ENCODE assay signal across 12 cellular contexts in the genomic region with DNA sequence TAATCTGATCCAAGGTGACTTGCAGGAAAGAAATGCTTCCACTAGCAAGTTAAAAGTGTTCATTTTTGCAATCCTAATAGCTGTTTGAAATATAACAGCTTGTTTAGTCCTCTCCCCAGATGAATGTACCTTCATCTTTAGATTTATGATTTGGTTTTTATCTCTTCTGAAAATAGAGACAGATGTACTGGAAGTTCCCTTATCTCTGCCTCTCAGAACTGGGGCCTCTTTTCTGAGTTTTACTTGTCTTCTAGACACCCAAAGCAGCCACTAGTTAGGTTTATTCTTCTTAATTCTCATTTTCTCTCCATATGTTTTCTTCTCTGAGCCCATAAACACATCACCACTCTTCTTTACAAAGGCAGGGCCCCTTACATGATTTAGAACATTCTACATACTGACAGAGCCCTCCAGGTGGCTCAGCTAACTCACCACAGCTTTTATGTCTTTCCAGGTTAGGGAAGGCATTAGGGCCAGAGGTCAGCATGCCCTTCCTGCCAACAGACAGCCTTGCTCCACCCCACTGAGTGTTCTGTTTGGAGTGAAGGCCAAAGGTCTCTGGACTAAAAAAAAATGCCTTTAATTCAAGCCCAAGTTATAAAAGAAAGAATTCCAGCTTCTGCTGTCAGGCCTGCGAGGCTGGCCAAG.
A peak's percentile ranks its signal among the peaks of the same experiment; 100 is the strongest.
DNase-seq lines count a peak whose midpoint lies in the region; ATAC-seq and TF ChIP-seq lines count a peak whose summit lies in the region.
"Had no signal": no experiment of that assay in that cellular context is flagged by ENCODE, and none has a peak within 500 bp of the region (broad histone marks: within the 10 kb centered on the region; RNA-seq: fewer than 3 reads in every experiment).

No MANE protein-coding gene starts in this region.

- ATAC-seq in stimulated activated naive CD8-positive, alpha-beta T cell treated with anti-CD3 and anti-CD28 coated beads, Interleukin-15, Interleukin-2, amounts not matched to agents 100 U/mL and 50 U/mL, for 24 hours: no peak
- ATAC-seq in GM19395 (IDR thresholded peaks at IDR 0.05; ENCODE audit: unreplicated experiment) (no peak), HG03520 (IDR thresholded peaks at IDR 0.05; ENCODE audit: unreplicated experiment) (no peak)
- ATAC-seq: natural killer cell had no signal

- H3K4me1 ChIP-seq in breast epithelium: peaks cover 0 to 11% of the 10 kb centered on the region in 2 donors

- no peaks in the 10 kb centered on the region for H3K27me3 Mint-ChIP-seq in stimulated activated naive CD8-positive, alpha-beta T cell treated with anti-CD3 and anti-CD28 coated beads, Interleukin-15, Interleukin-2, amounts not matched to agents 100 ng/mL and 50 ng/mL, for 24 hours
- H3K27me3 Mint-ChIP-seq in neural crest cell (ENCODE audit: low read depth): no peaks in the 10 kb centered on the region
- H3K27me3 Mint-ChIP-seq: CD4-positive, CD25-positive, alpha-beta regulatory T cell had no signal

- peak overlapping the region; percentile 93 for H3K27ac Mint-ChIP-seq in stimulated activated naive CD8-positive, alpha-beta T cell treated with anti-CD3 and anti-CD28 coated beads, Interleukin-15, Interleukin-2, amounts not matched to agents 100 ng/mL and 50 ng/mL, for 24 hours
- peak overlapping the region; percentile 22 for H3K27ac Mint-ChIP-seq in neural crest cell (ENCODE audit: unreplicated experiment)
- H3K27ac Mint-ChIP-seq: CD4-positive, CD25-positive, alpha-beta regulatory T cell; natural killer cell had no signal

- TF ChIP-seq CTCF in neural crest cell (conservative IDR thresholded peaks at IDR 0.05) (no peak), breast epithelium (IDR thresholded peaks at IDR 0.05) (no peak)

- no peaks in the 10 kb centered on the region for H3K9me3 ChIP-seq in breast epithelium

- no peaks in the 10 kb centered on the region for H3K27me3 ChIP-seq in breast epithelium

- intact Hi-C loops in breast epithelium (cut with DNase I; ENCODE audit: low total_unique reads): no loop called here

- TF ChIP-seq POLR2A in erythroblast (IDR thresholded peaks at IDR 0.05; ENCODE audit: low read length): no peak
- no peak for TF ChIP-seq POLR2A in breast epithelium (IDR thresholded peaks at IDR 0.05)

- no peak overlapping the region for H3K4me3 ChIP-seq in breast epithelium

- peak overlapping the region in 1 of 2 donors; percentile 41 for H3K27ac ChIP-seq in breast epithelium

- peaks cover 53% of the 10 kb centered on the region for H3K4me1 Mint-ChIP-seq in stimulated activated naive CD8-positive, alpha-beta T cell treated with anti-CD3 and anti-CD28 coated beads, Interleukin-15, Interleukin-2, amounts not matched to agents 100 ng/mL and 50 ng/mL, for 24 hours (ENCODE audit: low read depth)
- peaks cover 56% of the 10 kb centered on the region for H3K4me1 Mint-ChIP-seq in neural crest cell

- no peaks in the 10 kb centered on the region for H3K9me3 Mint-ChIP-seq in stimulated activated naive CD8-positive, alpha-beta T cell treated with anti-CD3 and anti-CD28 coated beads, Interleukin-15, Interleukin-2, amounts not matched to agents 100 ng/mL and 50 ng/mL, for 24 hours
- no peaks in the 10 kb centered on the region for H3K9me3 Mint-ChIP-seq in neural crest cell
- H3K9me3 Mint-ChIP-seq: natural killer cell had no signal

- DNase-seq in stimulated activated naive CD8-positive, alpha-beta T cell treated with anti-CD3 and anti-CD28 coated beads, Interleukin-15, Interleukin-2, amounts not matched to agents 100 U/mL and 50 U/mL, for 24 hours: no peak
- peak; percentile 59 to 82 for DNase-seq in erythroblast (lab: John Stamatoyannopoulos, UW)
- DNase-seq in neural crest cell (ENCODE audit: low read depth, low spot score): no peak
- no peak for DNase-seq in DMS53 treated with DMSO at 0.1 percent for 48 hours (lab: John Stamatoyannopoulos, UW; ENCODE audit: unreplicated experiment)
- no peak for DNase-seq in breast epithelium (ENCODE audit: low spot score in 2 of 2)
- DNase-seq: natural killer cell, NCI-H1048, NCI-H774 had no signal

- H3K36me3 Mint-ChIP-seq in stimulated activated naive CD8-positive, alpha-beta T cell treated with anti-CD3 and anti-CD28 coated beads, Interleukin-15, Interleukin-2, amounts not matched to agents 100 ng/mL and 50 ng/mL, for 24 hours (ENCODE audit: low read depth): no peaks in the 10 kb centered on the region
- H3K36me3 Mint-ChIP-seq in neural crest cell (ENCODE audit: low read depth): no peaks in the 10 kb centered on the region
- H3K36me3 Mint-ChIP-seq: CD4-positive, CD25-positive, alpha-beta regulatory T cell; natural killer cell had no signal

- no peaks in the 10 kb centered on the region for H3K36me3 ChIP-seq in breast epithelium

- no peak overlapping the region for H3K4me3 Mint-ChIP-seq in stimulated activated naive CD8-positive, alpha-beta T cell treated with anti-CD3 and anti-CD28 coated beads, Interleukin-15, Interleukin-2, amounts not matched to agents 100 ng/mL and 50 ng/mL, for 24 hours
- H3K4me3 Mint-ChIP-seq in neural crest cell: peak overlapping the region; percentile 0
- H3K4me3 Mint-ChIP-seq: CD4-positive, CD25-positive, alpha-beta regulatory T cell; natural killer cell had no signal

Comparison
In these comparisons a context has a peak if more than half of its experiments do, and no peak if none do; other contexts are left out.
1. DNase-seq: peak in erythroblast (2 of 2); none in stimulated activated naive CD8-positive, alpha-beta T cell treated with anti-CD3 and anti-CD28 coated beads, Interleukin-15, Interleukin-2, amounts not matched to agents 100 U/mL and 50 U/mL, for 24 hours (single experiment), neural crest cell (single experiment), DMS53 treated with DMSO at 0.1 percent for 48 hours (single experiment) and breast epithelium (0 of 2).